In the genomic region with DNA sequence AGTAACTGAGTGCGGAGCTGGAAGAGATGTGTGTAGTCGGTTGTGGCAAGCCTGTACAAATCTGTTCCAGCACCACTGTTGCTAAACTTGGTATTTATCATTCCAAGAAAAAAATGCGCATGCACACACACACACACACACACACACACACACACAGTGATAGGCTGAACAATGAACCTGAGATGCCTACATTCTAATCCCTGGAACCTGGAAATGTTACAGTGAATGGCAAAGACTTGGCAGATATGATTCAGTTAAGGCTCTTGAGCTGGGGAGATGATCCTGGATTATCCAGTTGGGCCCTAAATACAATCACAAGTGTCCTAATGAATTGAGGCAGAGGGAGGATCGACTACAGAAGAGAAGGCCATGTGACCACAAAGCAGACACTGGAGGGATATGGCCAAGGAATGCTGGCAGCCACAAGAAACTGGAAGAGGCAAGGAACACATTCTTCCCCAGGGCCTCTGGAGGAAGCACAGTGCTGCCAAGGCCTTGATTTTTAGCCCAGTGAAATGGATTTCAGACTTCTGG, we compare ENCODE assay signal across 11 cellular contexts. TPM values are rescaled to one million over a fixed set of nuclear protein-coding genes. Genes with fewer than 3 reads are reported as not detected.
DNase-seq lines count a peak whose midpoint lies in the region; ATAC-seq and TF ChIP-seq lines count a peak whose summit lies in the region.
"Had no signal": no experiment of that assay in that cellular context is flagged by ENCODE, and none has a peak within 500 bp of the region (broad histone marks: within the 10 kb centered on the region; RNA-seq: fewer than 3 reads in every experiment).

No MANE protein-coding gene starts in this region.

- no peak for TF ChIP-seq CTCF in PC-3 (conservative IDR thresholded peaks at IDR 0.05; ENCODE audit: low read depth, low read length)

- no peaks in the 10 kb centered on the region for H3K79me2 ChIP-seq in PC-3 (ENCODE audit: low read length)

- no peaks in the 10 kb centered on the region for H3K9me2 ChIP-seq in PC-3 (replicated peaks; ENCODE audit: low read length)

- H4K20me1 ChIP-seq in PC-3 (ENCODE audit: low read length): no peaks in the 10 kb centered on the region

- no peaks in the 10 kb centered on the region for H3F3A ChIP-seq in PC-3 (ENCODE audit: low read length, unreplicated experiment)

- no peaks in the 10 kb centered on the region for H3K9me3 ChIP-seq in PC-3 (ENCODE audit: low read length)
- H3K9me3 ChIP-seq: Peyer's patch had no signal

- H3K27ac ChIP-seq in PC-3 (ENCODE audit: low read length) (peak overlapping the region; percentile 98), epithelial cell of prostate (peak overlapping the region; percentile 100)

- ATAC-seq in PC-3: no peak
- no peak for ATAC-seq in GM19023 (IDR thresholded peaks at IDR 0.05; ENCODE audit: unreplicated experiment)

- peak overlapping the region; percentile 63 for H3K4me2 ChIP-seq in PC-3 (ENCODE audit: low read length)

- no TSS peak for BruUV-seq in PC-3 (replicated peaks; lab: Mats Ljungman, UMichigan)

- peaks cover 25% of the 10 kb centered on the region for H3K4me1 ChIP-seq in PC-3 (ENCODE audit: insufficient read depth, low read length)

- peak overlapping the region; percentile 61 for H3K9ac ChIP-seq in PC-3 (ENCODE audit: low read length)

- DNase-seq in A172 (ENCODE audit: low spot score): peak; percentile 14
- DNase-seq in PC-3: no peak
- no peak for DNase-seq in epithelial cell of prostate (ENCODE audit: low read depth, low spot score)
- DNase-seq in medulla oblongata (ENCODE audit: extremely low spot score): peak; percentile 23
- DNase-seq in anterior cingulate cortex (lab: John Stamatoyannopoulos, UW): no peak
- no peak for DNase-seq in NCI-H1092 (lab: John Stamatoyannopoulos, UW)
- DNase-seq in hypothalamus (lab: John Stamatoyannopoulos, UW): no peak
- DNase-seq: activated T-cell treated with anti-CD3 and anti-CD28 coated beads, Interleukin-2, amount 50 U/mL, for 1 hour; caudate nucleus; Peyer's patch had no signal

- POLR2A ChIA-PET in PC-3 (lab: Charles Lee; ENCODE audit: unreplicated experiment): no interaction called here

- no peak overlapping the region for H3K4me3 ChIP-seq in PC-3 (ENCODE audit: low read length)
- H3K4me3 ChIP-seq: Peyer's patch had no signal

- intact Hi-C loops in PC-3 (cut with micrococcal nuclease): no loop called here

- H2AFZ ChIP-seq in PC-3 (ENCODE audit: low read length): peak overlapping the region; percentile 42; the same call in 1 of the 2 replicates

- no peaks in the 10 kb centered on the region for H3K27me3 ChIP-seq in PC-3 (ENCODE audit: low read length)
- H3K27me3 ChIP-seq: Peyer's patch had no signal

- CTCF ChIA-PET in PC-3 (lab: Charles Lee): no interaction called here

- no peaks in the 10 kb centered on the region for H3K36me3 ChIP-seq in PC-3 (ENCODE audit: low read depth, low read length)
- H3K36me3 ChIP-seq: Peyer's patch had no signal

RNA-seq across cellular contexts. Expression of gene LHFPL2, which starts 49.7 kb away (rescaled TPM):
- 42.3 and 48.8 TPM in 2 replicates for total RNA-seq in A172 (2014; rRNA removed; shearing (Covaris generic))
- 19.4 and 21.7 TPM in 2 replicates for total RNA-seq in PC-3 (2014; rRNA removed)

Comparison
In these comparisons a context has a peak if more than half of its experiments do, and no peak if none do; other contexts are left out.
1. DNase-seq: peak in A172 (single experiment) and medulla oblongata (single experiment); none in PC-3 (single experiment), epithelial cell of prostate (single experiment), anterior cingulate cortex (0 of 58), NCI-H1092 (single experiment) and hypothalamus (0 of 51).